ENCODE assay signal across 19 cellular contexts in the genomic region with DNA sequence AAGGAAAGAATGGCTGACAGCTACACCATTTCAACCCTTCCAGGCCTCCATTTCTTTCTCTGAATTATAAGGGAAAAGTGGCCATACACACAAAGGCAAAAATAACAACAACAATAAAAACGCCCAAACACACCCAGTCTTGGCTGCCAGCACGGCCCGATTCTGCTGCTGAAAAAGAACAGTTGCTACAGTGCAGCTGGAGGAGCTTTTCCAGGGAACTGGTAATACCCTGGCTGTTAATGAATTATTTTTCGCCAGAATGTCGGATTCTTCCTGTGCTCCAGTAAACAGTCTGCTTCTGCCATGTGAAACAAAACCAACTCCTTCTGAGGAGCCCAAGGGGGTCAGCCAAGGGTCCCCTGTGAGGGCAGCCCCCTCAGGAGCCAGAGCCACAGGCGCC. TPM values are rescaled to one million over a fixed set of nuclear protein-coding genes. Genes with fewer than 3 reads are reported as not detected.
DNase-seq lines count a peak whose midpoint lies in the region; ATAC-seq and TF ChIP-seq lines count a peak whose summit lies in the region.
"Had no signal": no experiment of that assay in that cellular context is flagged by ENCODE, and none has a peak within 500 bp of the region (broad histone marks: within the 10 kb centered on the region; RNA-seq: fewer than 3 reads in every experiment).

No MANE protein-coding gene starts in this region.

- DNase-seq in G401 (ENCODE audit: low spot score) (peak; percentile 33), esophagus muscularis mucosa (ENCODE audit: extremely low spot score) (no peak), testis (peak; percentile 49), COLO668 (lab: John Stamatoyannopoulos, UW; ENCODE audit: unreplicated experiment) (no peak)
- DNase-seq in activated naive CD4-positive, alpha-beta T cell treated with anti-CD3 and anti-CD28 coated beads, Interleukin-2, amount 10 ng/mL, durations not matched to agents 7 days and 5 days = no peak
- DNase-seq: COR-L47, DMS153, EL, HFFc6, MG63, NCI-H1092, NCI-H226, NCI-H524 treated with DMSO at 0.1 percent for 48 hours, Peyer's patch, SHP77 had no signal

- H3K4me3 ChIP-seq in esophagus muscularis mucosa = no peak overlapping the region
- H3K4me3 ChIP-seq in testis = no peak overlapping the region
- H3K4me3 ChIP-seq: MG63, Peyer's patch had no signal

- no peak for ATAC-seq in HG03095 (IDR thresholded peaks at IDR 0.05; ENCODE audit: unreplicated experiment)

- CTCF ChIA-PET in activated naive CD4-positive, alpha-beta T cell treated with anti-CD3 and anti-CD28 coated beads, Interleukin-2, amount 10 ng/mL, durations not matched to agents 7 days and 5 days (lab: Charles Lee) = no interaction called here

- H3K27me3 ChIP-seq in esophagus muscularis mucosa (no peaks in the 10 kb centered on the region), testis (no peaks in the 10 kb centered on the region)
- H3K27me3 ChIP-seq: Peyer's patch had no signal

- H3K36me3 Mint-ChIP-seq in nephron (ENCODE audit: low read depth) = no peaks in the 10 kb centered on the region
- no peaks in the 10 kb centered on the region for H3K36me3 Mint-ChIP-seq in activated naive CD4-positive, alpha-beta T cell treated with anti-CD3 and anti-CD28 coated beads, Interleukin-2, amount 10 ng/mL, durations not matched to agents 7 days and 5 days
- H3K36me3 Mint-ChIP-seq: CD14-positive monocyte had no signal

- H3K9me3 ChIP-seq in esophagus muscularis mucosa (no peaks in the 10 kb centered on the region), testis (no peaks in the 10 kb centered on the region)
- H3K9me3 ChIP-seq: MG63, Peyer's patch had no signal

- 44% methylated on average over 6 of the region's 6 CpGs for WGBS in esophagus muscularis mucosa
- WGBS in testis, 2 donors = 37 to 42% methylated on average over 6 of the region's 6 CpGs

- TF ChIP-seq POLR2A in esophagus muscularis mucosa (IDR thresholded peaks at IDR 0.05; ENCODE audit: low read depth) (no peak), testis (IDR thresholded peaks at IDR 0.05) (no peak)

- intact Hi-C loops in esophagus muscularis mucosa (cut with DNase I) (no loop called here), testis (cut with DNase I; ENCODE audit: low total_unique reads) (no loop called here)

- in situ Hi-C loops in G401 (cut with HindIII; ENCODE audit: low sequenced_read_pairs) = no loop called here

- H3K27ac Mint-ChIP-seq in nephron = peak overlapping the region in 2 of 3 experiments; percentile 6 to 71
- H3K27ac Mint-ChIP-seq in activated naive CD4-positive, alpha-beta T cell treated with anti-CD3 and anti-CD28 coated beads, Interleukin-2, amount 10 ng/mL, durations not matched to agents 7 days and 5 days = no peak overlapping the region
- H3K27ac Mint-ChIP-seq: HFFc6 had no signal

- no peak for TF ChIP-seq EP300 in esophagus muscularis mucosa (IDR thresholded peaks at IDR 0.05)

- no peaks in the 10 kb centered on the region for H3K9me3 Mint-ChIP-seq in nephron
- H3K9me3 Mint-ChIP-seq in activated naive CD4-positive, alpha-beta T cell treated with anti-CD3 and anti-CD28 coated beads, Interleukin-2, amount 10 ng/mL, durations not matched to agents 7 days and 5 days = no peaks in the 10 kb centered on the region
- H3K9me3 Mint-ChIP-seq: HFFc6 had no signal

- TF ChIP-seq CTCF in esophagus muscularis mucosa (IDR thresholded peaks at IDR 0.05) = no peak
- TF ChIP-seq CTCF in nephron (IDR thresholded peaks at IDR 0.05; ENCODE audit: unreplicated experiment in 3 of 3) = no peak
- TF ChIP-seq CTCF in testis (IDR thresholded peaks at IDR 0.05) = no peak

- H3K27me3 Mint-ChIP-seq in nephron (ENCODE audit: low read depth) = peaks cover 71% of the 10 kb centered on the region
- H3K27me3 Mint-ChIP-seq in activated naive CD4-positive, alpha-beta T cell treated with anti-CD3 and anti-CD28 coated beads, Interleukin-2, amount 10 ng/mL, durations not matched to agents 7 days and 5 days = peaks cover 34% of the 10 kb centered on the region

- H3K27ac ChIP-seq in esophagus muscularis mucosa (replicated peaks in 1 of 4) = peak overlapping the region; percentile 10 to 53 (median 30)
- no peak overlapping the region for H3K27ac ChIP-seq in testis

- H3K4me1 ChIP-seq in esophagus muscularis mucosa (peaks cover 19 to 45% (median 35%) of the 10 kb centered on the region in 4 donors), testis (no peaks in the 10 kb centered on the region)
- H3K4me1 ChIP-seq: Peyer's patch had no signal

- H3K36me3 ChIP-seq in esophagus muscularis mucosa = no peaks in the 10 kb centered on the region
- H3K36me3 ChIP-seq in testis (ENCODE audit: low read depth, missing control alignments) = no peaks in the 10 kb centered on the region
- H3K36me3 ChIP-seq: MG63, Peyer's patch had no signal

- peaks cover 29% of the 10 kb centered on the region for H3K4me1 Mint-ChIP-seq in nephron
- H3K4me1 Mint-ChIP-seq in activated naive CD4-positive, alpha-beta T cell treated with anti-CD3 and anti-CD28 coated beads, Interleukin-2, amount 10 ng/mL, durations not matched to agents 7 days and 5 days = peaks cover 3% of the 10 kb centered on the region
- H3K4me1 Mint-ChIP-seq: CD14-positive monocyte had no signal

- H3K4me3 Mint-ChIP-seq in nephron = no peak overlapping the region
- H3K4me3 Mint-ChIP-seq in activated naive CD4-positive, alpha-beta T cell treated with anti-CD3 and anti-CD28 coated beads, Interleukin-2, amount 10 ng/mL, durations not matched to agents 7 days and 5 days = no peak overlapping the region
- H3K4me3 Mint-ChIP-seq: CD14-positive monocyte, HFFc6 had no signal

RNA-seq across cellular contexts. Expression of gene RAI2, which starts 6.6 kb away (rescaled TPM):
- total RNA-seq in G401 (2014; rRNA removed; shearing (Covaris generic)) = not detected in 2 replicates
- total RNA-seq in esophagus muscularis mucosa (10 to 100 TPM; 24.4 to 35.3 (median 29.5) TPM), testis (10 to 100 TPM in 1 of 2 donors, 1 to 10 TPM in 1; 5.7 to 12.1 TPM)
- 13.5 TPM for polyA plus RNA-seq in testis (ENCODE audit: insufficient read depth, low read depth, low replicate concordance)
- total RNA-seq: HFFc6, HT-29 had no signal
- polyA plus RNA-seq: CD14-positive monocyte had no signal

Comparison
In these comparisons a context has a peak if more than half of its experiments do, and no peak if none do; other contexts are left out.
1. DNase-seq: peak in G401 (single experiment) and testis (single experiment); none in esophagus muscularis mucosa (single experiment), COLO668 (single experiment) and activated naive CD4-positive, alpha-beta T cell treated with anti-CD3 and anti-CD28 coated beads, Interleukin-2, amount 10 ng/mL, durations not matched to agents 7 days and 5 days (single experiment).
2. H3K27ac ChIP-seq: peak in esophagus muscularis mucosa (4 of 4); none in testis (0 of 2).